Comparison of ENCODE assay signal across 12 cellular contexts in the genomic region with DNA sequence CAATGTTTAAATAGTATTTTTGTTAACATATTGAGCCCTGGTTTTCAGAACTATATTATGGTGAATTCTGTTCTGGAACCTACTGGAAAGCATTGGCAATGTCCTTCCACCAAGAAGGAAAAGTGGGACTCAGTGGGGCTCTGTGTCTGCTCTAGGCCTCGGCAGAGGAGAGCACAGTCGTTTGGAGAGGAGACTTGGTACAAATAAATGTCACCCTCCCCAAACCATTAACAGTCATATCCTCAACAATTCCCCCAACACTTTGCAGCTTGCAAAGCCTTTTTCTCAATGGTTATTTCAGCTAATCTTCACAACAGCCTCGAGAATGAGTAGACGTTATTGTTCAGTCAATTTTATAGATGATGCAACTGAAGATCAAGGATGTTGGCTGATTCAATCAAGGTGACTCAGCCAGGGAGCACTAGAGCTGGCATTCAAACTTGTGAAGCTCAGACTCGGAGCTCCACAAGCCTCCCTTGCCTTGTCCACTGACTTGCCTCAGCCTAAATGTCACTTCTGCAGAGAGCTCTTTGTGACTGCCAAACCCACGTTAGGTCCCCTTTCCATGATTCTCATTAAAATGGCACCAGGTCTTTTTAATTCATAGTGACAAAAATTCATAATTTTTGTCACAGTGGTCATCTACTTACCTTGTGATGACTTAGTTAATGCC.
DNase-seq lines count a peak whose midpoint lies in the region; ATAC-seq and TF ChIP-seq lines count a peak whose summit lies in the region.
"Had no signal": no experiment of that assay in that cellular context is flagged by ENCODE, and none has a peak within 500 bp of the region (broad histone marks: within the 10 kb centered on the region; RNA-seq: fewer than 3 reads in every experiment).

No MANE protein-coding gene starts in this region.

- H3K36me3 Mint-ChIP-seq in HFFc6 (ENCODE audit: low read depth) (peaks cover 46% of the 10 kb centered on the region), mesothelial cell of epicardium (no peaks in the 10 kb centered on the region)
- H3K36me3 Mint-ChIP-seq in activated naive CD8-positive, alpha-beta T cell = no peaks in the 10 kb centered on the region

- H3K36me3 ChIP-seq in BJ (ENCODE audit: control insufficient read depth, insufficient read depth, low read length) = peaks cover 1% of the 10 kb centered on the region; the same call in 1 of the 2 replicates
- H3K36me3 ChIP-seq in upper lobe of right lung = no peaks in the 10 kb centered on the region
- H3K36me3 ChIP-seq: Peyer's patch had no signal

- H3K27me3 Mint-ChIP-seq in HFFc6 (ENCODE audit: insufficient read depth) (peaks cover 4% of the 10 kb centered on the region; the same call in 1 of the 2 replicates), mesothelial cell of epicardium (ENCODE audit: low read depth) (peaks cover 37% of the 10 kb centered on the region)
- H3K27me3 Mint-ChIP-seq in activated naive CD8-positive, alpha-beta T cell = peaks cover 3% of the 10 kb centered on the region

- H3K4me1 ChIP-seq in upper lobe of right lung = no peaks in the 10 kb centered on the region
- H3K4me1 ChIP-seq: Peyer's patch had no signal

- POLR2A ChIA-PET in BJ (lab: Charles Lee) = no interaction called here

- TF ChIP-seq CTCF in BJ (IDR thresholded peaks at IDR 0.05; ENCODE audit: insufficient read depth, low read depth, low read length) (no peak), HFFc6 (IDR thresholded peaks at IDR 0.05) (no peak), mesothelial cell of epicardium (IDR thresholded peaks at IDR 0.05; ENCODE audit: unreplicated experiment) (no peak), upper lobe of right lung (IDR thresholded peaks at IDR 0.05) (no peak)

- H3K4me3 ChIP-seq in BJ (ENCODE audit: low read depth, low read length) (no peak overlapping the region), upper lobe of right lung (no peak overlapping the region)
- H3K4me3 ChIP-seq: Peyer's patch had no signal

- no peak for ATAC-seq in upper lobe of right lung

- H3K9me3 Mint-ChIP-seq in HFFc6 = no peaks in the 10 kb centered on the region; the same call in 1 of the 2 replicates
- no peaks in the 10 kb centered on the region for H3K9me3 Mint-ChIP-seq in activated naive CD8-positive, alpha-beta T cell (ENCODE audit: low read depth)
- no peaks in the 10 kb centered on the region for H3K9me3 Mint-ChIP-seq in mesothelial cell of epicardium
- H3K9me3 Mint-ChIP-seq: dendritic cell treated with granulocyte-macrophage colony-stimulating factor and Interleukin-4, amounts not matched to agents 40 ng/mL and 50 ng/mL, for 4 days; immature natural killer cell had no signal

- no peak overlapping the region for H3K27ac ChIP-seq in upper lobe of right lung
- H3K27ac ChIP-seq: Peyer's patch had no signal

- H3K27ac Mint-ChIP-seq in HFFc6 = peak overlapping the region; percentile 66
- peak overlapping the region; percentile 31 for H3K27ac Mint-ChIP-seq in activated naive CD8-positive, alpha-beta T cell
- H3K27ac Mint-ChIP-seq in mesothelial cell of epicardium = no peak overlapping the region
- H3K27ac Mint-ChIP-seq: dendritic cell treated with granulocyte-macrophage colony-stimulating factor and Interleukin-4, amounts not matched to agents 40 ng/mL and 50 ng/mL, for 4 days; immature natural killer cell had no signal

- peak overlapping the region; percentile 55; the same call in 1 of the 2 replicates for H3K4me3 Mint-ChIP-seq in HFFc6
- no peak overlapping the region for H3K4me3 Mint-ChIP-seq in activated naive CD8-positive, alpha-beta T cell
- H3K4me3 Mint-ChIP-seq in mesothelial cell of epicardium = no peak overlapping the region
- H3K4me3 Mint-ChIP-seq: dendritic cell treated with granulocyte-macrophage colony-stimulating factor and Interleukin-4, amounts not matched to agents 40 ng/mL and 50 ng/mL, for 4 days; immature natural killer cell had no signal

- H3K27me3 ChIP-seq in BJ (ENCODE audit: control insufficient read depth, insufficient read depth, low read length) = no peaks in the 10 kb centered on the region
- no peaks in the 10 kb centered on the region for H3K27me3 ChIP-seq in upper lobe of right lung
- H3K27me3 ChIP-seq: Peyer's patch had no signal

- H3K9me3 ChIP-seq in upper lobe of right lung = no peaks in the 10 kb centered on the region
- H3K9me3 ChIP-seq: Peyer's patch had no signal

- DNase-seq in BJ (ENCODE audit: low read depth) (peak; percentile 56), HFFc6 (peak; percentile 79), hepatic stellate cell (ENCODE audit: low spot score) (peak; percentile 61), SKM-1 treated with dmso at 0.1 percent for 144 hours (lab: John Stamatoyannopoulos, UW; ENCODE audit: unreplicated experiment) (no peak), HuH-7 (ENCODE audit: low spot score) (no peak), mesothelial cell of epicardium (ENCODE audit: low spot score in 2 of 2, unreplicated experiment in 2 of 2) (no peak), upper lobe of right lung (no peak)
- DNase-seq: activated CD4-positive, alpha-beta T cell treated with anti-CD3 and anti-CD28 coated beads, Interleukin-2, amount 50 U/mL, for 4 hours; immature natural killer cell; Peyer's patch had no signal

- peaks cover 46% of the 10 kb centered on the region for H3K4me1 Mint-ChIP-seq in HFFc6 (ENCODE audit: low read depth)
- H3K4me1 Mint-ChIP-seq in activated naive CD8-positive, alpha-beta T cell (ENCODE audit: low read depth) = peaks cover 8% of the 10 kb centered on the region
- H3K4me1 Mint-ChIP-seq in mesothelial cell of epicardium = no peaks in the 10 kb centered on the region
- H3K4me1 Mint-ChIP-seq: immature natural killer cell had no signal

- CTCF ChIA-PET in BJ (lab: Yijun Ruan, JAX) = no interaction called here

- intact Hi-C loops in upper lobe of right lung (cut with DNase I) = no loop called here

Comparison
In these comparisons a context has a peak if more than half of its experiments do, and no peak if none do; other contexts are left out.
1. DNase-seq: peak in BJ (single experiment), HFFc6 (single experiment) and hepatic stellate cell (single experiment); none in SKM-1 treated with dmso at 0.1 percent for 144 hours (single experiment), HuH-7 (single experiment), mesothelial cell of epicardium (0 of 2) and upper lobe of right lung (single experiment).